In genomic region chr6:45509426-45509825, GRCh38 we compare ENCODE assay signal across 34 cellular contexts.
"Had no signal": no experiment of that assay in that cellular context is flagged by ENCODE, and none has a peak within 500 bp of the region (broad histone marks: within the 10 kb centered on the region; RNA-seq: fewer than 3 reads in every experiment).

No MANE protein-coding gene starts in this region.

- H3K36me3 ChIP-seq: ascending aorta, cardiac muscle cell had no signal

- H3K4me3 ChIP-seq: ascending aorta, cardiac muscle cell had no signal

- H3K4me3 Mint-ChIP-seq: activated B cell treated with CpG ODN at 0.5 μM for 24 hours; activated CD4-positive, alpha-beta memory T cell treated with anti-CD3 and anti-CD28 coated beads for 36 hours; activated CD8-positive, alpha-beta T cell treated with anti-CD3 and anti-CD28 coated beads for 36 hours; activated naive CD4-positive, alpha-beta T cell treated with anti-CD3 and anti-CD28 coated beads for 36 hours; activated naive CD8-positive, alpha-beta T cell; activated naive CD8-positive, alpha-beta T cell treated with anti-CD3 and anti-CD28 coated beads, Interleukin-2, amount 10 ng/mL, durations not matched to agents 7 days and 5 days; activated naive CD8-positive, alpha-beta T cell treated with anti-CD3 and anti-CD28 coated beads, Interleukin-2, amount 50 U/mL, for 24 hours; activated T-cell treated with anti-CD3 and anti-CD28 coated beads, Interleukin-2, amount 50 U/mL, for 4 hours; activated T-cell treated with anti-CD3 and anti-CD28 coated beads, Interleukin-2, amount 50 U/mL, for 72 hours; activated T-helper 1 cell treated with anti-CD3 and anti-CD28 coated beads, Interleukin-12 subunit alpha, Interleukin-12 subunit beta, Interleukin-2, Interleukin-4 antibody, amounts not matched to agents 30 ng/mL and 10 ng/mL and 1 ng/mL, durations not matched to agents 14 hours and 24 hours and 36 hours; brain; central memory CD8-positive, alpha-beta T cell; T-cell; T-helper 1 cell treated with Interleukin-12 subunit alpha and Interleukin-12 subunit beta and Interleukin-4 antibody, amounts not matched to agents 30 μg/mL and 1 μg/mL, for 36 hours had no signal

- H3K36me3 Mint-ChIP-seq: brain had no signal

- H3K9me3 ChIP-seq: ascending aorta had no signal

- H3K4me1 Mint-ChIP-seq: central memory CD8-positive, alpha-beta T cell had no signal

- H3K9me3 Mint-ChIP-seq: activated B cell treated with CpG ODN at 0.5 μM for 24 hours; activated CD4-positive, alpha-beta memory T cell treated with anti-CD3 and anti-CD28 coated beads for 36 hours; activated CD8-positive, alpha-beta T cell treated with anti-CD3 and anti-CD28 coated beads for 36 hours; activated naive CD4-positive, alpha-beta T cell treated with anti-CD3 and anti-CD28 coated beads for 36 hours; activated naive CD8-positive, alpha-beta T cell treated with anti-CD3 and anti-CD28 coated beads, Interleukin-2, amount 10 ng/mL, durations not matched to agents 7 days and 5 days; activated naive CD8-positive, alpha-beta T cell treated with anti-CD3 and anti-CD28 coated beads, Interleukin-2, amount 50 U/mL, for 24 hours; activated T-cell treated with anti-CD3 and anti-CD28 coated beads, Interleukin-2, amount 50 U/mL, for 4 hours; activated T-cell treated with anti-CD3 and anti-CD28 coated beads, Interleukin-2, amount 50 U/mL, for 72 hours; activated T-helper 1 cell treated with anti-CD3 and anti-CD28 coated beads, Interleukin-12 subunit alpha, Interleukin-12 subunit beta, Interleukin-2, Interleukin-4 antibody, amounts not matched to agents 30 ng/mL and 10 ng/mL and 1 ng/mL, durations not matched to agents 14 hours and 24 hours and 36 hours; brain; central memory CD8-positive, alpha-beta T cell; T-cell; T-helper 1 cell treated with Interleukin-12 subunit alpha and Interleukin-12 subunit beta and Interleukin-4 antibody, amounts not matched to agents 30 μg/mL and 1 μg/mL, for 36 hours had no signal

- H3K27ac Mint-ChIP-seq: activated B cell treated with CpG ODN at 0.5 μM for 24 hours; activated CD4-positive, alpha-beta memory T cell treated with anti-CD3 and anti-CD28 coated beads for 36 hours; activated CD8-positive, alpha-beta T cell treated with anti-CD3 and anti-CD28 coated beads for 36 hours; activated naive CD4-positive, alpha-beta T cell treated with anti-CD3 and anti-CD28 coated beads for 36 hours; activated naive CD8-positive, alpha-beta T cell; activated naive CD8-positive, alpha-beta T cell treated with anti-CD3 and anti-CD28 coated beads, Interleukin-2, amount 10 ng/mL, durations not matched to agents 7 days and 5 days; activated naive CD8-positive, alpha-beta T cell treated with anti-CD3 and anti-CD28 coated beads, Interleukin-2, amount 50 U/mL, for 24 hours; activated T-cell treated with anti-CD3 and anti-CD28 coated beads, Interleukin-2, amount 50 U/mL, for 72 hours; activated T-helper 1 cell treated with anti-CD3 and anti-CD28 coated beads, Interleukin-12 subunit alpha, Interleukin-12 subunit beta, Interleukin-2, Interleukin-4 antibody, amounts not matched to agents 30 ng/mL and 10 ng/mL and 1 ng/mL, durations not matched to agents 14 hours and 24 hours and 36 hours; brain; T-cell; T-helper 1 cell treated with Interleukin-12 subunit alpha and Interleukin-12 subunit beta and Interleukin-4 antibody, amounts not matched to agents 30 μg/mL and 1 μg/mL, for 36 hours had no signal

- H3K27me3 ChIP-seq: ascending aorta, cardiac muscle cell had no signal

- H3K4me1 ChIP-seq: ascending aorta had no signal

- H3K27me3 Mint-ChIP-seq: activated B cell treated with CpG ODN at 0.5 μM for 24 hours; activated CD4-positive, alpha-beta memory T cell treated with anti-CD3 and anti-CD28 coated beads for 36 hours; activated CD8-positive, alpha-beta T cell treated with anti-CD3 and anti-CD28 coated beads for 36 hours; activated naive CD8-positive, alpha-beta T cell; activated naive CD8-positive, alpha-beta T cell treated with anti-CD3 and anti-CD28 coated beads, Interleukin-2, amount 10 ng/mL, durations not matched to agents 7 days and 5 days; activated naive CD8-positive, alpha-beta T cell treated with anti-CD3 and anti-CD28 coated beads, Interleukin-2, amount 50 U/mL, for 24 hours; brain; central memory CD8-positive, alpha-beta T cell; T-cell had no signal

- H3K27ac ChIP-seq: ascending aorta, cardiac muscle cell, VCaP had no signal

- FAIRE-seq: bronchial epithelial cell, TTC549 had no signal

- ATAC-seq: activated CD8-positive, alpha-beta T cell treated with anti-CD3 and anti-CD28 coated beads for 36 hours; activated naive CD8-positive, alpha-beta T cell treated with anti-CD3 and anti-CD28 coated beads, Interleukin-2, amount 50 U/mL, for 24 hours; activated T-cell treated with anti-CD3 and anti-CD28 coated beads, Interleukin-2, amount 50 U/mL, for 4 hours; T-cell had no signal

- DNase-seq: activated B cell treated with CpG ODN at 0.5 μM for 24 hours; activated CD4-positive, alpha-beta memory T cell treated with anti-CD3 and anti-CD28 coated beads for 36 hours; activated CD4-positive, alpha-beta T cell treated with anti-CD3 and anti-CD28 coated beads for 48 hours; activated CD4-positive, alpha-beta T cell treated with anti-CD3 and anti-CD28 coated beads, Interleukin-2, amount 50 U/mL, for 1 hour; activated CD4-positive, alpha-beta T cell treated with anti-CD3 and anti-CD28 coated beads, Interleukin-2, amount 50 U/mL, for 4 hours; activated CD4-positive, CD25-positive, alpha-beta regulatory T cell treated with anti-CD3 and anti-CD28 coated beads, Interleukin-2, amount 50 U/mL, for 72 hours; activated CD8-positive, alpha-beta memory T cell treated with anti-CD3 and anti-CD28 coated beads, Interleukin-2, amount 50 U/mL, for 4 hours; activated CD8-positive, alpha-beta T cell treated with anti-CD3 and anti-CD28 coated beads for 36 hours; activated effector memory CD4-positive, alpha-beta T cell treated with anti-CD3 and anti-CD28 coated beads, Interleukin-2, amount 50 U/mL, for 16 hours; activated gamma-delta T cell treated with Interleukin-2 at 50 U/mL for 16 hours; activated naive CD4-positive, alpha-beta T cell; activated naive CD4-positive, alpha-beta T cell treated with anti-CD3 and anti-CD28 coated beads for 36 hours; activated naive CD4-positive, alpha-beta T cell treated with anti-CD3 and anti-CD28 coated beads, Interleukin-2, amount 50 U/mL, for 16 hours; activated naive CD8-positive, alpha-beta T cell treated with anti-CD3 and anti-CD28 coated beads, Interleukin-2, amount 10 ng/mL, durations not matched to agents 7 days and 5 days; activated naive CD8-positive, alpha-beta T cell treated with anti-CD3 and anti-CD28 coated beads, Interleukin-2, amount 50 U/mL, for 24 hours; activated T-cell treated with anti-CD3 and anti-CD28 coated beads for 4 hours; activated T-cell treated with anti-CD3 and anti-CD28 coated beads, Interleukin-2, amount 50 U/mL, for 1 hour; activated T-cell treated with anti-CD3 and anti-CD28 coated beads, Interleukin-2, amount 50 U/mL, for 4 hours; activated T-cell treated with anti-CD3 and anti-CD28 coated beads, Interleukin-2, amount 50 U/mL, for 72 hours; amygdala; anterior cingulate cortex; caudate nucleus; cerebellar nuclear complex; T-cell had no signal
